Comparison of ENCODE assay signal across 31 cellular contexts in the genomic region with DNA sequence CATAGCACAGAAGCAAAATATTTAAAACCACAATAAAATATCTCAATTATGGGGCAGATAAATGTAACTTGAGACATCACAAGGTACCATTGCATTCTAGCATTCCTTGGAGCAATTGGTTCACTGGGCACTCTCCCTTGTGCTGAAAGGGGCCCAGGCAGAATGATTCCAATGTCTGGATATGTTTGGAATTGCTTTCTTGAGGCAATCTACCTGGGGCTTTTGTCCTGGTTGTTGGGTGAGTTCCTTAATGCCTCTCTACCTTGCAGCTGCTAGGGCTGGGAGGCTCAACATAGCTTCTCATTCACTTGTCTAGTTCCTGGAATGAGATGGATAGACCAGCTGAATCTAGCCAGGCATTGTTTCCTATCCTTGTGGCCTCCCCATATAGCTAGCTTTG.
"Had no signal": no experiment of that assay in that cellular context is flagged by ENCODE, and none has a peak within 500 bp of the region (broad histone marks: within the 10 kb centered on the region; RNA-seq: fewer than 3 reads in every experiment).

No MANE protein-coding gene starts in this region.

- H3K27ac Mint-ChIP-seq: activated B cell treated with CpG ODN at 0.5 μM for 24 hours; activated CD4-positive, alpha-beta memory T cell treated with anti-CD3 and anti-CD28 coated beads, Interleukin-2, amount 10 ng/mL, durations not matched to agents 7 days and 5 days; activated CD4-positive, alpha-beta T cell treated with anti-CD3 and anti-CD28 coated beads, Interleukin-2, amount 10 ng/mL, durations not matched to agents 24 days and 14 days; activated CD8-positive, alpha-beta memory T cell treated with anti-CD3 and anti-CD28 coated beads, Interleukin-2, amount 10 ng/mL, durations not matched to agents 7 days and 5 days; activated CD8-positive, alpha-beta T cell treated with anti-CD3 and anti-CD28 coated beads, Interleukin-2, amount 10 ng/mL, durations not matched to agents 7 days and 5 days; activated naive CD4-positive, alpha-beta T cell treated with anti-CD3 and anti-CD28 coated beads, Interleukin-2, amount 10 ng/mL, durations not matched to agents 7 days and 5 days; activated naive CD4-positive, alpha-beta T cell treated with anti-CD3 and anti-CD28 coated beads, Interleukin-2, amount 50 U/mL, for 24 hours; activated naive CD8-positive, alpha-beta T cell; activated naive CD8-positive, alpha-beta T cell treated with anti-CD3 and anti-CD28 coated beads, Interleukin-2, amount 10 ng/mL, durations not matched to agents 7 days and 5 days; activated naive CD8-positive, alpha-beta T cell treated with anti-CD3 and anti-CD28 coated beads, Interleukin-2, amount 50 U/mL, for 24 hours; activated T-cell treated with anti-CD3 and anti-CD28 coated beads, Interleukin-2, amount 50 U/mL, for 24 hours; activated T-helper 2 cell treated with anti-CD3 and anti-CD28 coated beads, Interferon-gamma antibody, Interleukin-2, Interleukin-4, amounts not matched to agents 10 μg/mL and 5 μg/mL and 100 μg/mL, durations not matched to agents 14 hours and 24 hours and 36 hours; T-cell; T-helper 17 cell had no signal

- H3K4me1 ChIP-seq: ascending aorta, body of pancreas, breast epithelium had no signal

- H3K9me3 Mint-ChIP-seq: activated B cell treated with CpG ODN at 0.5 μM for 24 hours; activated CD4-positive, alpha-beta memory T cell treated with anti-CD3 and anti-CD28 coated beads, Interleukin-2, amount 10 ng/mL, durations not matched to agents 7 days and 5 days; activated naive CD8-positive, alpha-beta T cell treated with anti-CD3 and anti-CD28 coated beads, Interleukin-2, amount 10 ng/mL, durations not matched to agents 7 days and 5 days; activated naive CD8-positive, alpha-beta T cell treated with anti-CD3 and anti-CD28 coated beads, Interleukin-2, amount 50 U/mL, for 24 hours had no signal

- DNase-seq: activated B cell treated with CpG ODN at 0.5 μM for 24 hours; activated CD4-positive, alpha-beta memory T cell treated with anti-CD3 and anti-CD28 coated beads, Interleukin-2, amount 10 ng/mL, durations not matched to agents 7 days and 5 days; activated CD4-positive, alpha-beta T cell treated with anti-CD3 and anti-CD28 coated beads for 4 hours; activated CD4-positive, alpha-beta T cell treated with anti-CD3 and anti-CD28 coated beads, Interleukin-2, amount 10 ng/mL, durations not matched to agents 24 days and 14 days; activated CD4-positive, alpha-beta T cell treated with anti-CD3 and anti-CD28 coated beads, Interleukin-2, amount 50 U/mL, for 48 hours; activated CD4-positive, CD25-positive, alpha-beta regulatory T cell treated with anti-CD3 and anti-CD28 coated beads, Interleukin-2, amount 50 U/mL, for 72 hours; activated CD8-positive, alpha-beta memory T cell treated with anti-CD3 and anti-CD28 coated beads for 24 hours; activated CD8-positive, alpha-beta memory T cell treated with anti-CD3 and anti-CD28 coated beads, Interleukin-2, amount 10 ng/mL, durations not matched to agents 7 days and 5 days; activated CD8-positive, alpha-beta memory T cell treated with anti-CD3 and anti-CD28 coated beads, Interleukin-2, amount 50 U/mL, for 48 hours; activated CD8-positive, alpha-beta T cell treated with anti-CD3 and anti-CD28 coated beads, Interleukin-2, amount 10 ng/mL, durations not matched to agents 7 days and 5 days; activated effector memory CD4-positive, alpha-beta T cell treated with Interleukin-2 at 50 U/mL for 16 hours; activated gamma-delta T cell; activated naive CD4-positive, alpha-beta T cell treated with anti-CD3 and anti-CD28 coated beads, Interleukin-2, amount 10 ng/mL, durations not matched to agents 7 days and 5 days; activated naive CD4-positive, alpha-beta T cell treated with Interleukin-2 at 50 U/mL for 16 hours; activated naive CD8-positive, alpha-beta T cell treated with anti-CD3 and anti-CD28 coated beads, Interleukin-2, amount 10 ng/mL, durations not matched to agents 7 days and 5 days; activated naive CD8-positive, alpha-beta T cell treated with anti-CD3 and anti-CD28 coated beads, Interleukin-2, amount 50 U/mL, for 24 hours; activated T-cell treated with anti-CD3 and anti-CD28 coated beads, Interleukin-2, amount 50 U/mL, for 24 hours; activated T-cell treated with anti-CD3 and anti-CD28 coated beads, Interleukin-2, amount 50 U/mL, for 48 hours; amygdala; anterior cingulate cortex; body of pancreas; brain microvascular endothelial cell; central memory CD4-positive, alpha-beta T cell; T-cell; T-helper 17 cell had no signal

- H3K36me3 Mint-ChIP-seq: activated CD8-positive, alpha-beta memory T cell treated with anti-CD3 and anti-CD28 coated beads, Interleukin-2, amount 10 ng/mL, durations not matched to agents 7 days and 5 days; activated naive CD4-positive, alpha-beta T cell treated with anti-CD3 and anti-CD28 coated beads, Interleukin-2, amount 10 ng/mL, durations not matched to agents 7 days and 5 days; activated naive CD4-positive, alpha-beta T cell treated with anti-CD3 and anti-CD28 coated beads, Interleukin-2, amount 50 U/mL, for 24 hours; activated naive CD8-positive, alpha-beta T cell; activated naive CD8-positive, alpha-beta T cell treated with anti-CD3 and anti-CD28 coated beads, Interleukin-2, amount 10 ng/mL, durations not matched to agents 7 days and 5 days; T-cell had no signal

- H3K9me3 ChIP-seq: ascending aorta, body of pancreas, breast epithelium had no signal

- H3K4me3 Mint-ChIP-seq: activated B cell treated with CpG ODN at 0.5 μM for 24 hours; activated CD4-positive, alpha-beta memory T cell treated with anti-CD3 and anti-CD28 coated beads, Interleukin-2, amount 10 ng/mL, durations not matched to agents 7 days and 5 days; activated CD4-positive, alpha-beta T cell treated with anti-CD3 and anti-CD28 coated beads, Interleukin-2, amount 10 ng/mL, durations not matched to agents 24 days and 14 days; activated CD8-positive, alpha-beta memory T cell treated with anti-CD3 and anti-CD28 coated beads, Interleukin-2, amount 10 ng/mL, durations not matched to agents 7 days and 5 days; activated CD8-positive, alpha-beta T cell treated with anti-CD3 and anti-CD28 coated beads, Interleukin-2, amount 10 ng/mL, durations not matched to agents 7 days and 5 days; activated naive CD4-positive, alpha-beta T cell treated with anti-CD3 and anti-CD28 coated beads, Interleukin-2, amount 10 ng/mL, durations not matched to agents 7 days and 5 days; activated naive CD4-positive, alpha-beta T cell treated with anti-CD3 and anti-CD28 coated beads, Interleukin-2, amount 50 U/mL, for 24 hours; activated naive CD8-positive, alpha-beta T cell; activated naive CD8-positive, alpha-beta T cell treated with anti-CD3 and anti-CD28 coated beads, Interleukin-2, amount 10 ng/mL, durations not matched to agents 7 days and 5 days; activated naive CD8-positive, alpha-beta T cell treated with anti-CD3 and anti-CD28 coated beads, Interleukin-2, amount 50 U/mL, for 24 hours; activated T-cell treated with anti-CD3 and anti-CD28 coated beads, Interleukin-2, amount 50 U/mL, for 24 hours; T-cell; T-helper 17 cell had no signal

- H3K36me3 ChIP-seq: ascending aorta, brain microvascular endothelial cell, breast epithelium had no signal

- H3K27ac ChIP-seq: ascending aorta, body of pancreas, brain microvascular endothelial cell, breast epithelium, VCaP had no signal

- H3K4me3 ChIP-seq: ascending aorta, body of pancreas, breast epithelium had no signal

- H3K27me3 Mint-ChIP-seq: activated B cell treated with CpG ODN at 0.5 μM for 24 hours; activated CD4-positive, alpha-beta memory T cell treated with anti-CD3 and anti-CD28 coated beads, Interleukin-2, amount 10 ng/mL, durations not matched to agents 7 days and 5 days; activated CD4-positive, alpha-beta T cell treated with anti-CD3 and anti-CD28 coated beads, Interleukin-2, amount 10 ng/mL, durations not matched to agents 24 days and 14 days; activated CD8-positive, alpha-beta memory T cell treated with anti-CD3 and anti-CD28 coated beads, Interleukin-2, amount 10 ng/mL, durations not matched to agents 7 days and 5 days; activated naive CD4-positive, alpha-beta T cell treated with anti-CD3 and anti-CD28 coated beads, Interleukin-2, amount 10 ng/mL, durations not matched to agents 7 days and 5 days; activated naive CD4-positive, alpha-beta T cell treated with anti-CD3 and anti-CD28 coated beads, Interleukin-2, amount 50 U/mL, for 24 hours; activated naive CD8-positive, alpha-beta T cell; activated naive CD8-positive, alpha-beta T cell treated with anti-CD3 and anti-CD28 coated beads, Interleukin-2, amount 10 ng/mL, durations not matched to agents 7 days and 5 days; activated naive CD8-positive, alpha-beta T cell treated with anti-CD3 and anti-CD28 coated beads, Interleukin-2, amount 50 U/mL, for 24 hours; activated T-cell treated with anti-CD3 and anti-CD28 coated beads, Interleukin-2, amount 50 U/mL, for 24 hours; T-cell; T-helper 17 cell had no signal

- H3K27me3 ChIP-seq: ascending aorta, body of pancreas, brain microvascular endothelial cell, breast epithelium had no signal

- H3K4me1 Mint-ChIP-seq: activated B cell treated with CpG ODN at 0.5 μM for 24 hours; activated CD4-positive, alpha-beta memory T cell treated with anti-CD3 and anti-CD28 coated beads, Interleukin-2, amount 10 ng/mL, durations not matched to agents 7 days and 5 days; activated CD4-positive, alpha-beta T cell treated with anti-CD3 and anti-CD28 coated beads, Interleukin-2, amount 10 ng/mL, durations not matched to agents 24 days and 14 days; activated CD8-positive, alpha-beta memory T cell treated with anti-CD3 and anti-CD28 coated beads, Interleukin-2, amount 10 ng/mL, durations not matched to agents 7 days and 5 days; activated naive CD4-positive, alpha-beta T cell treated with anti-CD3 and anti-CD28 coated beads, Interleukin-2, amount 10 ng/mL, durations not matched to agents 7 days and 5 days; activated naive CD4-positive, alpha-beta T cell treated with anti-CD3 and anti-CD28 coated beads, Interleukin-2, amount 50 U/mL, for 24 hours; activated naive CD8-positive, alpha-beta T cell treated with anti-CD3 and anti-CD28 coated beads, Interleukin-2, amount 10 ng/mL, durations not matched to agents 7 days and 5 days; activated naive CD8-positive, alpha-beta T cell treated with anti-CD3 and anti-CD28 coated beads, Interleukin-2, amount 50 U/mL, for 24 hours; T-cell; T-helper 17 cell had no signal
